8 cellular contexts compared by ENCODE assay signal in genomic region chr17:49764559-49765180, GRCh38. TPM values are rescaled to one million over a fixed set of nuclear protein-coding genes. Genes with fewer than 3 reads are reported as not detected.
DNase-seq lines count a peak whose midpoint lies in the region; ATAC-seq and TF ChIP-seq lines count a peak whose summit lies in the region.

No MANE protein-coding gene starts in this region.

- H3K4me3 Mint-ChIP-seq in activated CD4-positive, alpha-beta T cell treated with anti-CD3 and anti-CD28 coated beads, Interleukin-2, amount 10 ng/mL, durations not matched to agents 7 days and 5 days: peak overlapping the region; percentile 90
- peak overlapping the region; percentile 88 for H3K4me3 Mint-ChIP-seq in activated naive CD8-positive, alpha-beta T cell treated with anti-CD3 and anti-CD28 coated beads, Interleukin-2, amount 50 U/mL, for 24 hours

- POLR2A ChIA-PET in activated CD4-positive, alpha-beta T cell treated with anti-CD3 and anti-CD28 coated beads, Interleukin-2, amount 10 ng/mL, durations not matched to agents 7 days and 5 days (lab: Charles Lee): interaction anchor here (1.1 to 1.8 kb wide), 4 partner anchors 9 to 87 kb away, joined by 4 to 5 read pairs (median 4); partner anchors contain the start of genes KAT7 and SPOP

- TF ChIP-seq CTCF in liver (IDR thresholded peaks at IDR 0.05; ENCODE audit: low read depth, low read length, missing input control) (no peak), testis (IDR thresholded peaks at IDR 0.05) (no peak)

- H3K27me3 ChIP-seq in liver (ENCODE audit: control insufficient read depth in 4 of 4, insufficient read depth in 4 of 4, low read length in 3 of 4): no peaks in the 10 kb centered on the region
- no peaks in the 10 kb centered on the region for H3K27me3 ChIP-seq in testis

- H3K27ac ChIP-seq in liver (ENCODE audit: low read depth in 1 of 2, low read length in 2 of 2) (peak overlapping the region in 1 of 2 donors; percentile 13), testis (no peak overlapping the region)

- DNase-seq in activated CD4-positive, alpha-beta T cell treated with anti-CD3 and anti-CD28 coated beads, Interleukin-2, amount 10 ng/mL, durations not matched to agents 7 days and 5 days: no peak
- no peak for DNase-seq in activated CD4-positive, alpha-beta T cell treated with anti-CD3 and anti-CD28 coated beads, Interleukin-2, amount 50 U/mL, for 1 hour
- no peak for DNase-seq in activated naive CD8-positive, alpha-beta T cell treated with anti-CD3 and anti-CD28 coated beads, Interleukin-2, amount 50 U/mL, for 24 hours
- DNase-seq in testis (no peak), SKM-1 (lab: John Stamatoyannopoulos, UW; ENCODE audit: unreplicated experiment) (no peak), kidney glomerular epithelial cell (lab: John Stamatoyannopoulos, UW) (no peak), HUDEP-2 (lab: John Stamatoyannopoulos, UW; ENCODE audit: unreplicated experiment in 76 of 76) (no peak)

- no peaks in the 10 kb centered on the region for H3K9me3 ChIP-seq in liver (ENCODE audit: control insufficient read depth in 4 of 4, low read length in 3 of 4)
- H3K9me3 ChIP-seq in testis: no peaks in the 10 kb centered on the region

- no peak for ATAC-seq in activated naive CD8-positive, alpha-beta T cell treated with anti-CD3 and anti-CD28 coated beads, Interleukin-2, amount 50 U/mL, for 24 hours

- intact Hi-C loops in testis (cut with DNase I; ENCODE audit: low total_unique reads): no loop called here

- peaks cover 11% of the 10 kb centered on the region for H3K36me3 Mint-ChIP-seq in activated CD4-positive, alpha-beta T cell treated with anti-CD3 and anti-CD28 coated beads, Interleukin-2, amount 10 ng/mL, durations not matched to agents 7 days and 5 days (ENCODE audit: low read depth)
- peaks cover 2% of the 10 kb centered on the region for H3K36me3 Mint-ChIP-seq in activated naive CD8-positive, alpha-beta T cell treated with anti-CD3 and anti-CD28 coated beads, Interleukin-2, amount 50 U/mL, for 24 hours (ENCODE audit: low read depth)

- peaks cover 26% of the 10 kb centered on the region for H3K27me3 Mint-ChIP-seq in activated CD4-positive, alpha-beta T cell treated with anti-CD3 and anti-CD28 coated beads, Interleukin-2, amount 10 ng/mL, durations not matched to agents 7 days and 5 days
- no peaks in the 10 kb centered on the region for H3K27me3 Mint-ChIP-seq in activated naive CD8-positive, alpha-beta T cell treated with anti-CD3 and anti-CD28 coated beads, Interleukin-2, amount 50 U/mL, for 24 hours

- no peak overlapping the region for H3K9ac ChIP-seq in liver (ENCODE audit: low read depth in 1 of 2, low read length in 2 of 2)

- WGBS in liver: 15% methylated on average over 8 of the region's 8 CpGs
- 6 to 13% methylated on average over 8 of the region's 8 CpGs for WGBS in testis, 2 donors

- CTCF ChIA-PET in activated CD4-positive, alpha-beta T cell treated with anti-CD3 and anti-CD28 coated beads, Interleukin-2, amount 10 ng/mL, durations not matched to agents 7 days and 5 days (lab: Charles Lee): interaction anchor here (1.0 to 9.1 kb wide), 8 partner anchors 9 to 56 kb away, joined by 3 to 50 read pairs (median 4); partner anchors contain the start of gene SLC35B1

- no peak for TF ChIP-seq RAD21 in liver (IDR thresholded peaks at IDR 0.05)

- H3K4me3 ChIP-seq in liver (ENCODE audit: low read depth in 1 of 3, low read length in 3 of 3): peak overlapping the region in 2 of 3 donors; percentile 4 to 48
- H3K4me3 ChIP-seq in testis: peak overlapping the region; percentile 82 to 93

- H3K27ac Mint-ChIP-seq in activated CD4-positive, alpha-beta T cell treated with anti-CD3 and anti-CD28 coated beads, Interleukin-2, amount 10 ng/mL, durations not matched to agents 7 days and 5 days: peak overlapping the region; percentile 86
- peak overlapping the region; percentile 82 for H3K27ac Mint-ChIP-seq in activated naive CD8-positive, alpha-beta T cell treated with anti-CD3 and anti-CD28 coated beads, Interleukin-2, amount 50 U/mL, for 24 hours

- H3K4me1 Mint-ChIP-seq in activated CD4-positive, alpha-beta T cell treated with anti-CD3 and anti-CD28 coated beads, Interleukin-2, amount 10 ng/mL, durations not matched to agents 7 days and 5 days: peaks cover 41% of the 10 kb centered on the region
- peaks cover 49% of the 10 kb centered on the region for H3K4me1 Mint-ChIP-seq in activated naive CD8-positive, alpha-beta T cell treated with anti-CD3 and anti-CD28 coated beads, Interleukin-2, amount 50 U/mL, for 24 hours

- no peak for TF ChIP-seq POLR2A in testis (IDR thresholded peaks at IDR 0.05)

- no peaks in the 10 kb centered on the region for H3K36me3 ChIP-seq in liver (ENCODE audit: control insufficient read depth in 4 of 4, insufficient read depth in 3 of 4, low read depth in 1 of 4, low read length in 3 of 4)
- no peaks in the 10 kb centered on the region for H3K36me3 ChIP-seq in testis (ENCODE audit: low read depth, missing control alignments)

- H3K9me3 Mint-ChIP-seq in activated CD4-positive, alpha-beta T cell treated with anti-CD3 and anti-CD28 coated beads, Interleukin-2, amount 10 ng/mL, durations not matched to agents 7 days and 5 days: no peaks in the 10 kb centered on the region
- no peaks in the 10 kb centered on the region for H3K9me3 Mint-ChIP-seq in activated naive CD8-positive, alpha-beta T cell treated with anti-CD3 and anti-CD28 coated beads, Interleukin-2, amount 50 U/mL, for 24 hours

- H3K4me1 ChIP-seq in liver (ENCODE audit: control insufficient read depth in 4 of 4, insufficient read depth in 4 of 4, low read length in 3 of 4): peaks cover 2 to 18% (median 14%) of the 10 kb centered on the region in 4 donors
- H3K4me1 ChIP-seq in testis: peaks cover 13% of the 10 kb centered on the region

TF ChIP-seq in liver, 16 proteins besides CTCF, POLR2A, EP300 and RAD21:
- no peak for TF ChIP-seq NR2F2 (IDR thresholded peaks at IDR 0.05)
- peak in 1 of 2 donors; percentile 0 for TF ChIP-seq EGR1 (IDR thresholded peaks at IDR 0.05; ENCODE audit: low read depth in 2 of 2)
TF ChIP-seq in liver: peak in this region for 1.

RNA-seq across cellular contexts. Expression of gene FAM117A, which starts 0.7 kb away (rescaled TPM):
- total RNA-seq in activated CD4-positive, alpha-beta T cell treated with anti-CD3 and anti-CD28 coated beads, Interleukin-2, amount 10 ng/mL, durations not matched to agents 7 days and 5 days: 10 to 100 TPM; 30.6 to 34.1 TPM
- 10 to 100 TPM in 1 of 2 donors, 1 to 10 TPM in 1; 6.4 to 39.3 TPM for total RNA-seq in liver
- polyA plus RNA-seq in liver: 1 to 10 TPM; 4.5 to 4.6 TPM
- total RNA-seq in testis: 10 to 100 TPM; 30.2 to 38.1 TPM
- 67.3 TPM for polyA plus RNA-seq in testis (ENCODE audit: insufficient read depth, low read depth, low replicate concordance)

RNA-seq across cellular contexts. Expression of gene KAT7, which starts 23.8 kb away (rescaled TPM):
- total RNA-seq in activated CD4-positive, alpha-beta T cell treated with anti-CD3 and anti-CD28 coated beads, Interleukin-2, amount 10 ng/mL, durations not matched to agents 7 days and 5 days: 10 to 100 TPM; 78.5 to 82.4 TPM
- total RNA-seq in liver (10 to 100 TPM; 19.1 to 24.2 TPM), testis (100 to 1,000 TPM; 122 to 123 TPM)
- polyA plus RNA-seq in liver (1 to 10 TPM; 6.1 to 6.2 TPM), testis (ENCODE audit: insufficient read depth, low read depth, low replicate concordance) (181 TPM)

RNA-seq across cellular contexts. Expression of gene SLC35B1, which starts 56.9 kb away (rescaled TPM):
- total RNA-seq in activated CD4-positive, alpha-beta T cell treated with anti-CD3 and anti-CD28 coated beads, Interleukin-2, amount 10 ng/mL, durations not matched to agents 7 days and 5 days: 10 to 100 TPM; 55.8 to 70.1 TPM
- total RNA-seq in liver (10 to 100 TPM; 29.8 to 90.1 TPM), testis (10 to 100 TPM; 39.9 to 45.4 TPM)
- polyA plus RNA-seq in liver (10 to 100 TPM; 67.0 to 86.5 TPM), testis (ENCODE audit: insufficient read depth, low read depth, low replicate concordance) (66.3 TPM)
